In the genomic region with DNA sequence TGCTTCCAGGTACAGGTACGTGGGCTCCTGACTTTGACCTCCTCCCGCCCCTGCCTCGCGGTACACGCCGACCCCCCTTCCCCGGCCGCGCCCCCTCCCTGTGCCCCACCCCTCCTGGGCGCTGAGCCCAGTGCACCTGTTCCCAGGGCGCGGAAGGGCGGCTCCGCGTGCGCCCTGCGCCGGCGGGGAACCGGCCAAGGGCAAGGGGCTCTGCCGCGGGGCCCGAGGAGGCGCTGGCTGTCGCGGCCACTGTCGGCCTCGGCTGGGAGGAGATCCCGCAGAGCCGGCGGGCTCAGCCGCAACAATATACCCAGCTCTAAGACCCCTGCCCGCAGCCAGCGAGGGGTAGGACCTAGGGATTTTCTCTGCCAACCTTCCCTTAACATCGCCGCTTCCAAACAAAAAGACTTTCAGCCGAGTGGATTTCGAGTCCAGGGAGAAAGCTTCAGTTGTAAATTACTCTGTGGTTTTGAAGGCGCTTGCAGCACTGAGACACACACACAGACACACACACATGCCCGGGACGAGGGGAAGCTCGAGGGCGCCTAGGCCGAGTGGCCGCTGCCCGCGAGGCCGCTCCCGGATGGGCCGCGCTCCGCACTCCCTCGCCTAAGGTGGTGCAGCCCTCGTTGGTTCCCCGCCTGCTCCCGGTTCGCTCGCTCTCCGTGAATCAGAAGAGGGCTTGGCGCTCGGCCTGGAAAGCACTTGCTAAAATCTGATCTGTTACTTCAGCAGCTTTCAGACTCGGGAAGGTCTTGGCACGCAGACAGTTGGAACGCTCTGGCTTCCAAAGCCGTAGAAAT, we compare ENCODE assay signal across 8 cellular contexts. TPM values are rescaled to one million over a fixed set of nuclear protein-coding genes. Genes with fewer than 3 reads are reported as not detected.
A peak's percentile ranks its signal among the peaks of the same experiment; 100 is the strongest.
DNase-seq lines count a peak whose midpoint lies in the region; ATAC-seq, FAIRE-seq and TF ChIP-seq lines count a peak whose summit lies in the region.

No MANE protein-coding gene starts in this region.

- peak overlapping the region; percentile 73 for H3K27ac Mint-ChIP-seq in activated CD4-positive, alpha-beta T cell treated with anti-CD3 and anti-CD28 coated beads, Interleukin-2, amount 10 ng/mL, durations not matched to agents 7 days and 5 days
- H3K27ac Mint-ChIP-seq in activated naive CD8-positive, alpha-beta T cell treated with anti-CD3 and anti-CD28 coated beads, Interleukin-2, amount 10 ng/mL, durations not matched to agents 7 days and 5 days, result no peak overlapping the region

- no peaks in the 10 kb centered on the region for H3K9me3 Mint-ChIP-seq in activated CD4-positive, alpha-beta T cell treated with anti-CD3 and anti-CD28 coated beads, Interleukin-2, amount 10 ng/mL, durations not matched to agents 7 days and 5 days
- H3K9me3 Mint-ChIP-seq in activated naive CD8-positive, alpha-beta T cell treated with anti-CD3 and anti-CD28 coated beads, Interleukin-2, amount 10 ng/mL, durations not matched to agents 7 days and 5 days, result no peaks in the 10 kb centered on the region

- no peak for DNase-seq in activated CD4-positive, alpha-beta T cell treated with anti-CD3 and anti-CD28 coated beads, Interleukin-2, amount 10 ng/mL, durations not matched to agents 7 days and 5 days
- DNase-seq in activated CD4-positive, alpha-beta T cell treated with anti-CD3 and anti-CD28 coated beads for 1 hour, result no peak
- DNase-seq in activated naive CD8-positive, alpha-beta T cell treated with anti-CD3 and anti-CD28 coated beads, Interleukin-2, amount 10 ng/mL, durations not matched to agents 7 days and 5 days, result no peak
- peak; percentile 95 for DNase-seq in left ventricle myocardium superior
- peak; percentile 30 to 96 (median 80) for DNase-seq in posterior cingulate gyrus
- no peak for DNase-seq in GM19239 (ENCODE audit: insufficient read length, low spot score)
- no peak for DNase-seq in GM10266 (ENCODE audit: extremely low spot score)
- DNase-seq in HuH-7 (ENCODE audit: low spot score), result no peak

- peaks cover 9% of the 10 kb centered on the region for H3K4me1 Mint-ChIP-seq in activated CD4-positive, alpha-beta T cell treated with anti-CD3 and anti-CD28 coated beads, Interleukin-2, amount 10 ng/mL, durations not matched to agents 7 days and 5 days
- peaks cover 4% of the 10 kb centered on the region for H3K4me1 Mint-ChIP-seq in activated naive CD8-positive, alpha-beta T cell treated with anti-CD3 and anti-CD28 coated beads, Interleukin-2, amount 10 ng/mL, durations not matched to agents 7 days and 5 days

- no peak for ATAC-seq in activated naive CD8-positive, alpha-beta T cell treated with anti-CD3 and anti-CD28 coated beads, Interleukin-2, amount 10 ng/mL, durations not matched to agents 7 days and 5 days (ENCODE audit: low read depth)
- peak; percentile 64 for ATAC-seq in left ventricle myocardium superior

- CTCF ChIA-PET in activated CD4-positive, alpha-beta T cell treated with anti-CD3 and anti-CD28 coated beads, Interleukin-2, amount 10 ng/mL, durations not matched to agents 7 days and 5 days (lab: Charles Lee), result no interaction called here

- no peak for TF ChIP-seq CTCF in GM10266 (IDR thresholded peaks at IDR 0.05; ENCODE audit: control insufficient read depth, insufficient read depth, low read depth, missing control alignments)

- POLR2A ChIA-PET in activated CD4-positive, alpha-beta T cell treated with anti-CD3 and anti-CD28 coated beads, Interleukin-2, amount 10 ng/mL, durations not matched to agents 7 days and 5 days (lab: Charles Lee), result no interaction called here
- POLR2A ChIA-PET in activated naive CD8-positive, alpha-beta T cell treated with anti-CD3 and anti-CD28 coated beads, Interleukin-2, amount 10 ng/mL, durations not matched to agents 7 days and 5 days (lab: Charles Lee), result no interaction called here

- no peaks in the 10 kb centered on the region for H3K36me3 Mint-ChIP-seq in activated CD4-positive, alpha-beta T cell treated with anti-CD3 and anti-CD28 coated beads, Interleukin-2, amount 10 ng/mL, durations not matched to agents 7 days and 5 days (ENCODE audit: low read depth)
- no peaks in the 10 kb centered on the region for H3K36me3 Mint-ChIP-seq in activated naive CD8-positive, alpha-beta T cell treated with anti-CD3 and anti-CD28 coated beads, Interleukin-2, amount 10 ng/mL, durations not matched to agents 7 days and 5 days

- intact Hi-C loops in left ventricle myocardium superior (cut with micrococcal nuclease), result no loop called here
- intact Hi-C loops in posterior cingulate gyrus (cut with DNase I), result loop anchor here (2.0 kb wide), 1 partner anchor 428 kb away; no protein-coding TSS in a partner anchor

- FAIRE-seq in GM19239 (lab: Jason Lieb, UNC), result no peak

- H3K27me3 Mint-ChIP-seq in activated CD4-positive, alpha-beta T cell treated with anti-CD3 and anti-CD28 coated beads, Interleukin-2, amount 10 ng/mL, durations not matched to agents 7 days and 5 days, result peaks cover 28% of the 10 kb centered on the region
- peaks cover 20% of the 10 kb centered on the region for H3K27me3 Mint-ChIP-seq in activated naive CD8-positive, alpha-beta T cell treated with anti-CD3 and anti-CD28 coated beads, Interleukin-2, amount 10 ng/mL, durations not matched to agents 7 days and 5 days

- peak overlapping the region; percentile 72 for H3K4me3 Mint-ChIP-seq in activated CD4-positive, alpha-beta T cell treated with anti-CD3 and anti-CD28 coated beads, Interleukin-2, amount 10 ng/mL, durations not matched to agents 7 days and 5 days
- peak overlapping the region; percentile 78 for H3K4me3 Mint-ChIP-seq in activated naive CD8-positive, alpha-beta T cell treated with anti-CD3 and anti-CD28 coated beads, Interleukin-2, amount 10 ng/mL, durations not matched to agents 7 days and 5 days

RNA-seq across cellular contexts. Expression of gene FGF18, which starts 1.2 kb away (rescaled TPM):
- under 1 TPM; 0.10 to 0.12 TPM for total RNA-seq in activated CD4-positive, alpha-beta T cell treated with anti-CD3 and anti-CD28 coated beads, Interleukin-2, amount 10 ng/mL, durations not matched to agents 7 days and 5 days
- total RNA-seq in activated naive CD8-positive, alpha-beta T cell treated with anti-CD3 and anti-CD28 coated beads, Interleukin-2, amount 10 ng/mL, durations not matched to agents 7 days and 5 days, result under 1 TPM in 1 of 2 experiments, not detected in 1; 0.25 TPM
- 18.5 TPM for total RNA-seq in left ventricle myocardium superior

RNA-seq across cellular contexts. Expression of gene NPM1, which starts 33.0 kb away (rescaled TPM):
- total RNA-seq in activated CD4-positive, alpha-beta T cell treated with anti-CD3 and anti-CD28 coated beads, Interleukin-2, amount 10 ng/mL, durations not matched to agents 7 days and 5 days, result 1,000 to 10,000 TPM; 1,050 to 1,562 TPM
- 1,000 to 10,000 TPM in 1 of 2 experiments, 100 to 1,000 TPM in 1; 993 to 1,002 TPM for total RNA-seq in activated naive CD8-positive, alpha-beta T cell treated with anti-CD3 and anti-CD28 coated beads, Interleukin-2, amount 10 ng/mL, durations not matched to agents 7 days and 5 days
- total RNA-seq in left ventricle myocardium superior, result 420 TPM

Comparison
In these comparisons a context has a peak if more than half of its experiments do, and no peak if none do; other contexts are left out.
1. DNase-seq: peak in left ventricle myocardium superior (single experiment) and posterior cingulate gyrus (10 of 10); none in activated CD4-positive, alpha-beta T cell treated with anti-CD3 and anti-CD28 coated beads, Interleukin-2, amount 10 ng/mL, durations not matched to agents 7 days and 5 days (single experiment), activated CD4-positive, alpha-beta T cell treated with anti-CD3 and anti-CD28 coated beads for 1 hour (single experiment), activated naive CD8-positive, alpha-beta T cell treated with anti-CD3 and anti-CD28 coated beads, Interleukin-2, amount 10 ng/mL, durations not matched to agents 7 days and 5 days (single experiment), GM19239 (single experiment), GM10266 (single experiment) and HuH-7 (single experiment).
2. RNA of gene FGF18, which starts 1.2 kb away (total RNA-seq): 18.5 TPM in left ventricle myocardium superior (single experiment); 0.25 TPM in activated naive CD8-positive, alpha-beta T cell treated with anti-CD3 and anti-CD28 coated beads, Interleukin-2, amount 10 ng/mL, durations not matched to agents 7 days and 5 days and 0.10 to 0.12 TPM in activated CD4-positive, alpha-beta T cell treated with anti-CD3 and anti-CD28 coated beads, Interleukin-2, amount 10 ng/mL, durations not matched to agents 7 days and 5 days; every median in the first group is over 10 times any median in the second.